12 cellular contexts compared by ENCODE assay signal in the genomic region with DNA sequence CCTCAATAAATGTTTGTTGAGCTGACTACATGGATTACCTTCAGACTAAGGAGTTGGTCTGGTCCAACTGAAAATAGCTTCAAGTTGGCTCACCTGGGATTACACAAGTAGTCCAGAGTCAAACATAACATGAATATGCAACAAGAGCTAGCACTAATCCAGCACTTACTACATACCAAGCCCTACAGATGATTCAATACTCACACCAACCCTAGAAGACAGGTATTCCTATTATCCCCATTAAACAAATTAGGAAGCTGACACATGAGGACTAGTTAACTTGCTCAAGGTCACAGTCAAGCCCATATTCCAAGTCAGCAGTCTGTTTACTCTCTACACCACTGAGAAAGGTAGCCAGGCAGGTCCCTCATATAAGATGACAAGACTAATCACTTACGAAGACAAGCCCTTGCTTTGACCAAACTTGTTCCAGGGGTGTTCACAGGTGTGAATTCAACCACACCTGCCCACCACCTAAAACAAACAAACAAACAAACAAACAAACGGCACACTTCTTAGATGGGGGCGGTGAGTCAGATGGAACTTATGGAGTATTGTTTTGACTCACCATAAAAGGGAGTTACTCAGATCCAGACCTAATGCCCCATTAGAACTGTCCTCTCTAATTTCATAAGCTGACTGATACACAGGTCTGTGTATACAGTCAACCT. TPM values are rescaled to one million over a fixed set of nuclear protein-coding genes. Genes with fewer than 3 reads are reported as not detected.
A peak's percentile ranks its signal among the peaks of the same experiment; 100 is the strongest.
DNase-seq lines count a peak whose midpoint lies in the region; ATAC-seq, FAIRE-seq and TF ChIP-seq lines count a peak whose summit lies in the region.
"Had no signal": no experiment of that assay in that cellular context is flagged by ENCODE, and none has a peak within 500 bp of the region (broad histone marks: within the 10 kb centered on the region; RNA-seq: fewer than 3 reads in every experiment).

No MANE protein-coding gene starts in this region.

- WGBS in pancreas, 2 donors: 44 to 46% methylated on average over 3 of the region's 3 CpGs
- WGBS in hepatocyte (ENCODE audit: low lambda C conversion rate, missing lambda C conversion rate): 62% methylated on average over 3 of the region's 3 CpGs

- DNase-seq in pancreas: no peak
- no peak for DNase-seq in hepatocyte (ENCODE audit: low spot score)
- no peak for DNase-seq in NOMO-1 treated with dmso at 0.1 percent for 144 hours (lab: John Stamatoyannopoulos, UW; ENCODE audit: unreplicated experiment)
- no peak for DNase-seq in hepatic stellate cell (ENCODE audit: low spot score)
- DNase-seq in NCI-H226: no peak
- DNase-seq: activated naive CD4-positive, alpha-beta T cell; stimulated activated naive CD4-positive, alpha-beta T cell treated with Interleukin-2 at 50 U/mL for 16 hours had no signal

- no peak for TF ChIP-seq CTCF in OCI-LY3 (IDR thresholded peaks at IDR 0.05; ENCODE audit: low read depth, low read length)
- no peak for TF ChIP-seq CTCF in pancreas (IDR thresholded peaks at IDR 0.05)
- TF ChIP-seq CTCF in hepatocyte (IDR thresholded peaks at IDR 0.05; ENCODE audit: poor library complexity): no peak

- no peak overlapping the region for H3K9ac ChIP-seq in OCI-LY3 (ENCODE audit: low read length)
- H3K9ac ChIP-seq: parathyroid adenoma had no signal

- no peak overlapping the region for H2AFZ ChIP-seq in OCI-LY3 (ENCODE audit: low read depth, low read length)
- H2AFZ ChIP-seq in hepatocyte: no peak overlapping the region
- H2AFZ ChIP-seq: parathyroid adenoma had no signal

- no peaks in the 10 kb centered on the region for H3K9me2 ChIP-seq in hepatocyte (replicated peaks; ENCODE audit: insufficient read depth)

- intact Hi-C loops in pancreas (cut with DNase I): no loop called here

- H3K36me3 ChIP-seq in OCI-LY3 (replicated peaks; ENCODE audit: low read depth, low read length) (peaks cover 7% of the 10 kb centered on the region), pancreas (no peaks in the 10 kb centered on the region), hepatocyte (replicated peaks; ENCODE audit: insufficient read depth, low read depth) (no peaks in the 10 kb centered on the region)

- H3K4me3 ChIP-seq in OCI-LY3 (ENCODE audit: low read length) (no peak overlapping the region), pancreas (no peak overlapping the region), hepatocyte (no peak overlapping the region)
- H3K4me3 ChIP-seq: SK-N-MC had no signal

- H3K4me2 ChIP-seq in OCI-LY3 (ENCODE audit: low read length): peak overlapping the region; percentile 22; the same call in 1 of the 2 replicates
- H3K4me2 ChIP-seq in hepatocyte: no peak overlapping the region

- H3K4me1 ChIP-seq in OCI-LY3 (ENCODE audit: low read length) (peaks cover 61% of the 10 kb centered on the region), pancreas (peaks cover 29 to 63% (median 33%) of the 10 kb centered on the region in 3 donors), hepatocyte (ENCODE audit: insufficient read depth) (peaks cover 28% of the 10 kb centered on the region)

- H3K9me3 ChIP-seq in OCI-LY3 (ENCODE audit: insufficient read depth, low read length) (no peaks in the 10 kb centered on the region), pancreas (no peaks in the 10 kb centered on the region), hepatocyte (ENCODE audit: low read depth) (no peaks in the 10 kb centered on the region)

- H4K20me1 ChIP-seq in OCI-LY3 (ENCODE audit: insufficient read depth, low read length) (peaks cover 99% of the 10 kb centered on the region), hepatocyte (ENCODE audit: insufficient read depth, poor library complexity, severe bottlenecking) (peaks cover 49% of the 10 kb centered on the region)

- no peaks in the 10 kb centered on the region for H3K27me3 ChIP-seq in OCI-LY3 (ENCODE audit: low read depth, low read length)
- no peaks in the 10 kb centered on the region for H3K27me3 ChIP-seq in pancreas
- no peaks in the 10 kb centered on the region for H3K27me3 ChIP-seq in hepatocyte

- peak; percentile 51 for ATAC-seq in GM18873 (IDR thresholded peaks at IDR 0.05; ENCODE audit: low FRiP score, unreplicated experiment)
- ATAC-seq in HG02642 (IDR thresholded peaks at IDR 0.05; ENCODE audit: poor library complexity, unreplicated experiment): peak; percentile 57
- peak; percentile 30 to 55 (median 50) for ATAC-seq in pancreas

- no peak for FAIRE-seq in pancreas (lab: Jason Lieb, UNC)

- no peak overlapping the region for H3K27ac ChIP-seq in OCI-LY3 (ENCODE audit: low read length)
- peak overlapping the region in 2 of 4 donors; percentile 14 to 53 for H3K27ac ChIP-seq in pancreas
- no peak overlapping the region for H3K27ac ChIP-seq in hepatocyte
- H3K27ac ChIP-seq: parathyroid adenoma, SK-N-MC had no signal

- H3K79me2 ChIP-seq in OCI-LY3 (ENCODE audit: low read length) (peaks cover 100% of the 10 kb centered on the region), hepatocyte (peaks cover 100% of the 10 kb centered on the region)

RNA-seq across cellular contexts. Expression of a gene that starts 29.1 kb away (rescaled TPM):
- total RNA-seq in pancreas: 10 to 100 TPM; 15.5 to 26.5 (median 21.4) TPM
- 10 to 100 TPM in 1 of 2 donors, 1 to 10 TPM in 1; 8.1 to 11.0 TPM for polyA plus RNA-seq in pancreas
- 36.9 and 42.1 TPM in 2 replicates for total RNA-seq in hepatocyte
- 17.5 and 21.1 TPM in 2 replicates for polyA plus RNA-seq in hepatocyte
